In genomic region chr15:89653578-89653977, GRCh38 we compare ENCODE assay signal across 20 cellular contexts. TPM values are rescaled to one million over a fixed set of nuclear protein-coding genes. Genes with fewer than 3 reads are reported as not detected.
"Had no signal": no experiment of that assay in that cellular context is flagged by ENCODE, and none has a peak within 500 bp of the region (broad histone marks: within the 10 kb centered on the region; RNA-seq: fewer than 3 reads in every experiment).

No MANE protein-coding gene starts in this region.

- DNase-seq: activated CD4-positive, alpha-beta T cell treated with anti-CD3 and anti-CD28 coated beads, Interleukin-2, amount 10 ng/mL, durations not matched to agents 24 days and 14 days; activated CD8-positive, alpha-beta T cell treated with anti-CD3 and anti-CD28 coated beads for 36 hours; activated gamma-delta T cell; activated T-cell treated with anti-CD3 and anti-CD28 coated beads, Interleukin-2, amount 50 U/mL, for 4 hours; amniotic stem cell; foreskin melanocyte; glutamatergic neuron; hippocampal formation; left cardiac atrium; naive thymus-derived CD8-positive, alpha-beta T cell; psoas muscle; right cardiac atrium; stimulated activated CD4-positive, alpha-beta T cell treated with anti-CD3 and anti-CD28 coated beads, Interleukin-2, amount 100 ng/mL, for 48 hours had no signal

- H3K27ac Mint-ChIP-seq: activated CD4-positive, alpha-beta T cell treated with anti-CD3 and anti-CD28 coated beads, Interleukin-2, amount 10 ng/mL, durations not matched to agents 24 days and 14 days; activated CD8-positive, alpha-beta T cell treated with anti-CD3 and anti-CD28 coated beads for 36 hours; activated naive CD4-positive, alpha-beta T cell treated with anti-CD3 and anti-CD28 coated beads, Interleukin-2, amount 50 U/mL, for 24 hours; T-helper 1 cell treated with Interleukin-12 subunit alpha and Interleukin-12 subunit beta and Interleukin-4 antibody, amounts not matched to agents 30 μg/mL and 1 μg/mL, for 36 hours had no signal

- H3K36me3 Mint-ChIP-seq: activated naive CD4-positive, alpha-beta T cell treated with anti-CD3 and anti-CD28 coated beads, Interleukin-2, amount 50 U/mL, for 24 hours; naive thymus-derived CD8-positive, alpha-beta T cell had no signal

- H3K4me1 ChIP-seq: psoas muscle had no signal

- ATAC-seq: activated CD8-positive, alpha-beta T cell treated with anti-CD3 and anti-CD28 coated beads for 36 hours; activated T-cell treated with anti-CD3 and anti-CD28 coated beads, Interleukin-2, amount 50 U/mL, for 4 hours; naive thymus-derived CD8-positive, alpha-beta T cell had no signal

- H3K9me3 ChIP-seq: psoas muscle had no signal

- H3K27ac ChIP-seq: epithelial cell of prostate, psoas muscle, skin epidermis had no signal

- H3K9me3 Mint-ChIP-seq: activated CD4-positive, alpha-beta T cell treated with anti-CD3 and anti-CD28 coated beads, Interleukin-2, amount 10 ng/mL, durations not matched to agents 24 days and 14 days; activated CD8-positive, alpha-beta T cell treated with anti-CD3 and anti-CD28 coated beads for 36 hours; activated naive CD4-positive, alpha-beta T cell treated with anti-CD3 and anti-CD28 coated beads, Interleukin-2, amount 50 U/mL, for 24 hours; activated T-cell treated with anti-CD3 and anti-CD28 coated beads, Interleukin-2, amount 50 U/mL, for 4 hours; naive thymus-derived CD8-positive, alpha-beta T cell; T-helper 1 cell treated with Interleukin-12 subunit alpha and Interleukin-12 subunit beta and Interleukin-4 antibody, amounts not matched to agents 30 μg/mL and 1 μg/mL, for 36 hours had no signal

- H3K4me3 ChIP-seq: psoas muscle had no signal

RNA-seq across cellular contexts. Expression of gene PLIN1, which starts 25.6 kb away (rescaled TPM):
- total RNA-seq: dermis microvascular lymphatic vessel endothelial cell had no signal
- polyA plus RNA-seq: naive thymus-derived CD8-positive, alpha-beta T cell had no signal

RNA-seq across cellular contexts. Expression of gene WDR93, which starts 37.0 kb away (rescaled TPM):
- total RNA-seq: activated CD4-positive, alpha-beta T cell treated with anti-CD3 and anti-CD28 coated beads, Interleukin-2, amount 10 ng/mL, durations not matched to agents 24 days and 14 days; activated CD8-positive, alpha-beta T cell treated with anti-CD3 and anti-CD28 coated beads for 36 hours; activated T-cell treated with anti-CD3 and anti-CD28 coated beads, Interleukin-2, amount 50 U/mL, for 4 hours; cardiac septum; dermis microvascular lymphatic vessel endothelial cell; left cardiac atrium; psoas muscle; right cardiac atrium; urinary bladder had no signal
